28 cellular contexts compared by ENCODE assay signal in the genomic region with DNA sequence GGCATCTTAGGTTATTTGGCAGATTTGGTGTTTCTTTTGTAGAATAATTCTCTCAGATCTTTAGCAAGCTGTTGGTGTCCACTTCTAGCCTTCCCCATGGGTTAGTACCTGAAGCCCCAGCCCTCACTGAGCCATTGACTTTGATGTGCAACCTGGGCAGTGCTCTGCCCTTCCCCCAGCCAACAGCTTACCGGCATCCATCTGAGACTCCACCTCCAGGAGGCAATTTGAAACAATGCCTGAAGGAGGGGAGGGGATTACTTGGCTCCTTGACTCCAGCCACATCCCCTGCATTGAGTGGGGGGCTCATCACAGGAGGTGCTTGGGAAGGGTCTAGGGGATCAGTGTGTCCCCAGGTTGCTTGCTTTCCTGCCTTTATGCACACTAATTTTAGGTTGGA.
"Had no signal": no experiment of that assay in that cellular context is flagged by ENCODE, and none has a peak within 500 bp of the region (broad histone marks: within the 10 kb centered on the region; RNA-seq: fewer than 3 reads in every experiment).

No MANE protein-coding gene starts in this region.

- FAIRE-seq: endothelial cell of umbilical vein, frontal cortex, kidney had no signal

- H3K27me3 ChIP-seq: body of pancreas, cardiac muscle cell, ovary had no signal

- H3K4me1 Mint-ChIP-seq: activated CD4-positive, alpha-beta T cell treated with anti-CD3 and anti-CD28 coated beads, Interleukin-2, amount 10 ng/mL, durations not matched to agents 7 days and 5 days; activated naive CD4-positive, alpha-beta T cell treated with anti-CD3 and anti-CD28 coated beads, Interleukin-2, amount 50 U/mL, for 24 hours; T-helper 17 cell had no signal

- H3K4me3 ChIP-seq: body of pancreas, cardiac muscle cell, esophagus muscularis mucosa, ovary, thoracic aorta, upper lobe of right lung had no signal

- H3K36me3 ChIP-seq: cardiac muscle cell, esophagus muscularis mucosa, neutrophil, ovary, thoracic aorta, upper lobe of right lung had no signal

- ATAC-seq: activated CD4-positive, CD25-positive, alpha-beta regulatory T cell treated with anti-CD3 and anti-CD28 coated beads, Interleukin-2, amount 50 U/mL, for 24 hours; activated CD8-positive, alpha-beta T cell treated with anti-CD3 and anti-CD28 coated beads for 36 hours; body of pancreas; left lobe of liver; natural killer cell; right cardiac atrium; T-helper 17 cell; upper lobe of right lung had no signal

- H3K4me3 Mint-ChIP-seq: activated CD4-positive, alpha-beta T cell treated with anti-CD3 and anti-CD28 coated beads, Interleukin-2, amount 10 ng/mL, durations not matched to agents 7 days and 5 days; activated CD8-positive, alpha-beta T cell treated with anti-CD3 and anti-CD28 coated beads for 36 hours; activated naive CD4-positive, alpha-beta T cell treated with anti-CD3 and anti-CD28 coated beads, Interleukin-2, amount 50 U/mL, for 24 hours; activated T-helper 1 cell treated with anti-CD3 and anti-CD28 coated beads, Interleukin-12 subunit alpha, Interleukin-12 subunit beta, Interleukin-2, Interleukin-4 antibody, amounts not matched to agents 30 ng/mL and 10 ng/mL and 1 ng/mL, durations not matched to agents 14 hours and 24 hours and 36 hours; dendritic cell treated with granulocyte-macrophage colony-stimulating factor and Interleukin-4, amounts not matched to agents 40 ng/mL and 50 ng/mL, for 4 days; mesothelial cell of epicardium; natural killer cell; T-helper 17 cell had no signal

- H3K9me3 Mint-ChIP-seq: activated CD4-positive, alpha-beta T cell treated with anti-CD3 and anti-CD28 coated beads, Interleukin-2, amount 10 ng/mL, durations not matched to agents 7 days and 5 days; activated CD8-positive, alpha-beta T cell treated with anti-CD3 and anti-CD28 coated beads for 36 hours; activated naive CD4-positive, alpha-beta T cell treated with anti-CD3 and anti-CD28 coated beads, Interleukin-2, amount 50 U/mL, for 24 hours; activated T-helper 1 cell treated with anti-CD3 and anti-CD28 coated beads, Interleukin-12 subunit alpha, Interleukin-12 subunit beta, Interleukin-2, Interleukin-4 antibody, amounts not matched to agents 30 ng/mL and 10 ng/mL and 1 ng/mL, durations not matched to agents 14 hours and 24 hours and 36 hours; dendritic cell treated with granulocyte-macrophage colony-stimulating factor and Interleukin-4, amounts not matched to agents 40 ng/mL and 50 ng/mL, for 4 days; mesothelial cell of epicardium; natural killer cell had no signal

- H3K36me3 Mint-ChIP-seq: activated naive CD4-positive, alpha-beta T cell treated with anti-CD3 and anti-CD28 coated beads, Interleukin-2, amount 50 U/mL, for 24 hours; mesothelial cell of epicardium; natural killer cell had no signal

- DNase-seq: activated CD4-positive, alpha-beta T cell treated with anti-CD3 and anti-CD28 coated beads, Interleukin-2, amount 10 ng/mL, durations not matched to agents 7 days and 5 days; activated CD8-positive, alpha-beta T cell treated with anti-CD3 and anti-CD28 coated beads for 36 hours; activated gamma-delta T cell; anterior cingulate cortex; body of pancreas; effector memory CD4-positive, alpha-beta T cell; hippocampal formation; kidney; natural killer cell; ovary; right cardiac atrium; stimulated activated CD4-positive, alpha-beta T cell treated with anti-CD3 and anti-CD28 coated beads, Interleukin-4, amount 100 ng/mL, for 24 hours; stimulated activated naive CD4-positive, alpha-beta T cell treated with Interleukin-2 at 50 U/mL for 16 hours; SW 1271; T-helper 17 cell; upper lobe of right lung had no signal

- H3K27ac Mint-ChIP-seq: activated CD4-positive, alpha-beta T cell treated with anti-CD3 and anti-CD28 coated beads, Interleukin-2, amount 10 ng/mL, durations not matched to agents 7 days and 5 days; activated CD8-positive, alpha-beta T cell treated with anti-CD3 and anti-CD28 coated beads for 36 hours; activated naive CD4-positive, alpha-beta T cell treated with anti-CD3 and anti-CD28 coated beads, Interleukin-2, amount 50 U/mL, for 24 hours; activated T-helper 1 cell treated with anti-CD3 and anti-CD28 coated beads, Interleukin-12 subunit alpha, Interleukin-12 subunit beta, Interleukin-2, Interleukin-4 antibody, amounts not matched to agents 30 ng/mL and 10 ng/mL and 1 ng/mL, durations not matched to agents 14 hours and 24 hours and 36 hours; dendritic cell treated with granulocyte-macrophage colony-stimulating factor and Interleukin-4, amounts not matched to agents 40 ng/mL and 50 ng/mL, for 4 days; mesothelial cell of epicardium; natural killer cell; T-helper 17 cell had no signal

- H3K9me3 ChIP-seq: body of pancreas, esophagus muscularis mucosa, neutrophil, ovary, thoracic aorta, upper lobe of right lung had no signal

- H3K27ac ChIP-seq: body of pancreas, cardiac muscle cell, esophagus muscularis mucosa, neutrophil, ovary, thoracic aorta, upper lobe of right lung had no signal

- H3K4me1 ChIP-seq: body of pancreas, esophagus muscularis mucosa, upper lobe of right lung had no signal
